21 cellular contexts compared by ENCODE assay signal in genomic region chr1:55466921-55467320, GRCh38.
A peak's percentile ranks its signal among the peaks of the same experiment; 100 is the strongest.
DNase-seq lines count a peak whose midpoint lies in the region; ATAC-seq and TF ChIP-seq lines count a peak whose summit lies in the region.
"Had no signal": no experiment of that assay in that cellular context is flagged by ENCODE, and none has a peak within 500 bp of the region (broad histone marks: within the 10 kb centered on the region; RNA-seq: fewer than 3 reads in every experiment).

No MANE protein-coding gene starts in this region.

- H3K9me3 ChIP-seq in SK-N-SH = no peaks in the 10 kb centered on the region; the same call in 1 of the 2 replicates
- H3K9me3 ChIP-seq in vagina = no peaks in the 10 kb centered on the region
- H3K9me3 ChIP-seq: BE2C had no signal

- H3K79me2 ChIP-seq in SK-N-SH (ENCODE audit: insufficient read depth) = no peaks in the 10 kb centered on the region

- no peak overlapping the region for H3K9ac ChIP-seq in SK-N-SH

- H3K36me3 ChIP-seq in SK-N-SH (replicated peaks in 1 of 2; ENCODE audit: control insufficient read depth in 1 of 2, insufficient read depth in 2 of 2, low read length in 1 of 2) = no peaks in the 10 kb centered on the region
- no peaks in the 10 kb centered on the region for H3K36me3 ChIP-seq in vagina
- H3K36me3 ChIP-seq: BE2C had no signal

- 92% methylated on average over 2 of the region's 2 CpGs for WGBS in SK-N-SH (ENCODE audit: low lambda C conversion rate)

- TF ChIP-seq RAD21 in SK-N-SH (IDR thresholded peaks at IDR 0.05; ENCODE audit: low read length) = no peak

- H2AFZ ChIP-seq in SK-N-SH (ENCODE audit: low read depth) = no peak overlapping the region

- TF ChIP-seq POLR2A in vagina (IDR thresholded peaks at IDR 0.05) = no peak

- ATAC-seq in SK-N-SH treated with all-trans-retinoic acid at 6 μM for 48 hours (peak; percentile 45), HG02981 (IDR thresholded peaks at IDR 0.05; ENCODE audit: unreplicated experiment) (no peak)
- ATAC-seq: GM12878 had no signal

- H3K4me1 ChIP-seq in SK-N-SH (ENCODE audit: control insufficient read depth in 1 of 2, insufficient read depth in 2 of 2, low read depth in 1 of 2, low read length in 1 of 2) (peaks cover 0 to 13% of the 10 kb centered on the region in 2 experiments; a peak in 1 of 4 replicates), vagina (peaks cover 50% of the 10 kb centered on the region)
- H3K4me1 ChIP-seq: BE2C had no signal

- H3K4me3 ChIP-seq in SK-N-SH (ENCODE audit: low read depth in 2 of 2, low read length in 1 of 2) (no peak overlapping the region), foreskin fibroblast (ENCODE audit: low read depth in 1 of 2, low read length in 2 of 2) (no peak overlapping the region), vagina (no peak overlapping the region)
- H3K4me3 ChIP-seq: GM12878 had no signal

- TF ChIP-seq CTCF in SK-N-SH (IDR thresholded peaks at IDR 0.05) (no peak), foreskin fibroblast (IDR thresholded peaks at IDR 0.05; ENCODE audit: low read depth, low read length) (peak; percentile 4), vagina (IDR thresholded peaks at IDR 0.05) (no peak)

- POLR2A ChIA-PET in SK-N-SH (lab: Yijun Ruan, JAX) = no interaction called here

- DNase-seq in SK-N-SH (no peak), dedifferentiated amniotic fluid mesenchymal stem cell (ENCODE audit: extremely low spot score) (peak; percentile 20), foreskin fibroblast (peak; percentile 39 to 75), vagina (ENCODE audit: extremely low spot score in 2 of 2) (no peak), NCI-H1694 (lab: John Stamatoyannopoulos, UW) (no peak)
- no peak for DNase-seq in stimulated activated CD4-positive, alpha-beta T cell treated with anti-CD3 and anti-CD28 coated beads, Interleukin-2, amount 100 ng/mL, for 24 hours
- DNase-seq: ACHN, BE2C, DMS53, H9, NCI-H1694 treated with DMSO at 0.1 percent for 48 hours, NCI-H2081 treated with DMSO at 0.1 percent for 48 hours, NCI-H2171 treated with DMSO at 0.1 percent for 48 hours, NCI-H524 treated with DMSO at 0.1 percent for 48 hours, OCI-M1, RPMI8226, SHP77 had no signal

- CTCF ChIA-PET in SK-N-SH (lab: Yijun Ruan, JAX) = no interaction called here

- no peak for TF ChIP-seq EP300 in SK-N-SH (IDR thresholded peaks at IDR 0.05; ENCODE audit: borderline replicate concordance in 1 of 2, low read depth in 1 of 2, low read length in 1 of 2)

- no peaks in the 10 kb centered on the region for H4K20me1 ChIP-seq in SK-N-SH (ENCODE audit: insufficient read depth)

- H3K27me3 ChIP-seq in SK-N-SH (ENCODE audit: insufficient read depth) (no peaks in the 10 kb centered on the region), vagina (no peaks in the 10 kb centered on the region)
- H3K27me3 ChIP-seq: BE2C had no signal

- H3K9me2 ChIP-seq in SK-N-SH = no peaks in the 10 kb centered on the region

- intact Hi-C loops in vagina (cut with DNase I) = no loop called here

- no peak overlapping the region for H3K4me2 ChIP-seq in SK-N-SH

- H3F3A ChIP-seq in SK-N-SH (replicated peaks; ENCODE audit: insufficient read depth) = no peaks in the 10 kb centered on the region

- H3K27ac ChIP-seq in SK-N-SH (ENCODE audit: low read depth in 2 of 2, low read length in 1 of 2) = 0 out of 4 replicates have a peak overlapping the region, but pooled peaks of 1 of the 2 experiments have one; percentile 5
- peak overlapping the region; percentile 91 for H3K27ac ChIP-seq in vagina
- H3K27ac ChIP-seq: 22Rv1 had no signal

TF ChIP-seq in SK-N-SH treated with all-trans-retinoic acid at 6 μM for 48 hours, 23 proteins besides CTCF, POLR2A, EP300 and RAD21:
- TF ChIP-seq ZFP3 (CRISPR knock-in tag; IDR thresholded peaks at IDR 0.05) = no peak
- TF ChIP-seq ISL1 (CRISPR knock-in tag; IDR thresholded peaks at IDR 0.05) = no peak
- no peak for TF ChIP-seq ARNTL (CRISPR knock-in tag; IDR thresholded peaks at IDR 0.05; ENCODE audit: borderline replicate concordance, low read depth)
- TF ChIP-seq, protein P1, sequence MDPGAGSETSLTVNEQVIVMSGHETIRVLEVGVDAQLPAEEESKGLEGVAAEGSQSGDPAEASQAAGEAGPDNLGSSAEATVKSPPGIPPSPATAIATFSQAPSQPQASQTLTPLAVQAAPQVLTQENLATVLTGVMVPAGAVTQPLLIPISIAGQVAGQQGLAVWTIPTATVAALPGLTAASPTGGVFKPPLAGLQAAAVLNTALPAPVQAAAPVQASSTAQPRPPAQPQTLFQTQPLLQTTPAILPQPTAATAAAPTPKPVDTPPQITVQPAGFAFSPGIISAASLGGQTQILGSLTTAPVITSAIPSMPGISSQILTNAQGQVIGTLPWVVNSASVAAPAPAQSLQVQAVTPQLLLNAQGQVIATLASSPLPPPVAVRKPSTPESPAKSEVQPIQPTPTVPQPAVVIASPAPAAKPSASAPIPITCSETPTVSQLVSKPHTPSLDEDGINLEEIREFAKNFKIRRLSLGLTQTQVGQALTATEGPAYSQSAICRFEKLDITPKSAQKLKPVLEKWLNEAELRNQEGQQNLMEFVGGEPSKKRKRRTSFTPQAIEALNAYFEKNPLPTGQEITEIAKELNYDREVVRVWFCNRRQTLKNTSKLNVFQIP (CRISPR knock-in tag; IDR thresholded peaks at IDR 0.05; ENCODE audit: borderline replicate concordance, low read depth) = no peak
- no peak for TF ChIP-seq TOX (CRISPR knock-in tag; IDR thresholded peaks at IDR 0.05; ENCODE audit: borderline replicate concordance)
- TF ChIP-seq RARB (CRISPR knock-in tag; IDR thresholded peaks at IDR 0.05) = no peak
- no peak for TF ChIP-seq GLIS3 (CRISPR knock-in tag; IDR thresholded peaks at IDR 0.05)
- no peak for TF ChIP-seq ESRRG (CRISPR knock-in tag; IDR thresholded peaks at IDR 0.05)
- TF ChIP-seq BACH2 (CRISPR knock-in tag; IDR thresholded peaks at IDR 0.05; ENCODE audit: borderline replicate concordance) = no peak

TF ChIP-seq in SK-N-SH, 30 proteins besides CTCF, POLR2A, EP300 and RAD21:
- no peak for TF ChIP-seq IRF3 (IDR thresholded peaks at IDR 0.05; ENCODE audit: low read depth, low read length)
- no peak for TF ChIP-seq TCF12 (IDR thresholded peaks at IDR 0.05)
- TF ChIP-seq YY1 (IDR thresholded peaks at IDR 0.05; ENCODE audit: low read depth) = no peak
- TF ChIP-seq SMC3 (IDR thresholded peaks at IDR 0.05; ENCODE audit: low read depth, low read length) = no peak
- TF ChIP-seq GATA2 (CRISPR knock-in tag; IDR thresholded peaks at IDR 0.05) = no peak
- TF ChIP-seq MXI1 (IDR thresholded peaks at IDR 0.05; ENCODE audit: low read depth, low read length) = no peak
- no peak for TF ChIP-seq CHD2 (IDR thresholded peaks at IDR 0.05; ENCODE audit: low read length, partially characterized antibody)
- TF ChIP-seq TAF1 (IDR thresholded peaks at IDR 0.05; ENCODE audit: borderline replicate concordance, low read depth, low read length) = no peak
- TF ChIP-seq ELF1 (IDR thresholded peaks at IDR 0.05) = no peak
- TF ChIP-seq, protein P2, sequence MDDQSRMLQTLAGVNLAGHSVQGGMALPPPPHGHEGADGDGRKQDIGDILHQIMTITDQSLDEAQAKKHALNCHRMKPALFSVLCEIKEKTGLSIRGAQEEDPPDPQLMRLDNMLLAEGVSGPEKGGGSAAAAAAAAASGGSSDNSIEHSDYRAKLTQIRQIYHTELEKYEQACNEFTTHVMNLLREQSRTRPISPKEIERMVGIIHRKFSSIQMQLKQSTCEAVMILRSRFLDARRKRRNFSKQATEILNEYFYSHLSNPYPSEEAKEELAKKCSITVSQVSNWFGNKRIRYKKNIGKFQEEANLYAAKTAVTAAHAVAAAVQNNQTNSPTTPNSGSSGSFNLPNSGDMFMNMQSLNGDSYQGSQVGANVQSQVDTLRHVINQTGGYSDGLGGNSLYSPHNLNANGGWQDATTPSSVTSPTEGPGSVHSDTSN (IDR thresholded peaks at IDR 0.05) = no peak
- TF ChIP-seq USF1 (IDR thresholded peaks at IDR 0.05; ENCODE audit: borderline replicate concordance, low read depth) = no peak
- TF ChIP-seq NRF1 (IDR thresholded peaks at IDR 0.05; ENCODE audit: low read depth, low read length) = no peak
- TF ChIP-seq RFX5 (IDR thresholded peaks at IDR 0.05; ENCODE audit: low read length) = no peak
- TF ChIP-seq JUND (IDR thresholded peaks at IDR 0.05) = no peak
TF ChIP-seq in SK-N-SH: peak in this region for 0.

Comparison
In these comparisons a context has a peak if more than half of its experiments do, and no peak if none do; other contexts are left out.
1. DNase-seq: peak in dedifferentiated amniotic fluid mesenchymal stem cell (single experiment) and foreskin fibroblast (2 of 2); none in SK-N-SH (single experiment), vagina (0 of 2), NCI-H1694 (single experiment) and stimulated activated CD4-positive, alpha-beta T cell treated with anti-CD3 and anti-CD28 coated beads, Interleukin-2, amount 100 ng/mL, for 24 hours (0 of 2).